42 cellular contexts compared by ENCODE assay signal in genomic region chr3:94050546-94050945, GRCh38. TPM values are rescaled to one million over a fixed set of nuclear protein-coding genes. Genes with fewer than 3 reads are reported as not detected.
"Had no signal": no experiment of that assay in that cellular context is flagged by ENCODE, and none has a peak within 500 bp of the region (broad histone marks: within the 10 kb centered on the region; RNA-seq: fewer than 3 reads in every experiment).

No MANE protein-coding gene starts in this region.

- H3K4me1 Mint-ChIP-seq: activated naive CD4-positive, alpha-beta T cell treated with anti-CD3 and anti-CD28 coated beads, Interleukin-2, amount 10 ng/mL, durations not matched to agents 7 days and 5 days; activated naive CD4-positive, alpha-beta T cell treated with anti-CD3 and anti-CD28 coated beads, Interleukin-2, amount 50 U/mL, for 24 hours; activated naive CD8-positive, alpha-beta T cell treated with anti-CD3 and anti-CD28 coated beads for 36 hours; activated naive CD8-positive, alpha-beta T cell treated with anti-CD3 and anti-CD28 coated beads, Interleukin-2, amount 50 U/mL, for 24 hours; brain; central memory CD8-positive, alpha-beta T cell had no signal

- H3K9me3 ChIP-seq: adrenal gland, ascending aorta, body of pancreas, breast epithelium had no signal

- H3K4me3 ChIP-seq: adrenal gland, ascending aorta, body of pancreas, breast epithelium, cardiac muscle cell had no signal

- H3K36me3 ChIP-seq: adrenal gland, brain microvascular endothelial cell, breast epithelium had no signal

- H3K27ac ChIP-seq: adrenal gland, ascending aorta, body of pancreas, brain microvascular endothelial cell, breast epithelium, cardiac muscle cell had no signal

- ATAC-seq: activated naive CD4-positive, alpha-beta T cell treated with anti-CD3 and anti-CD28 coated beads, Interleukin-2, amount 50 U/mL, for 72 hours; activated naive CD8-positive, alpha-beta T cell treated with anti-CD3 and anti-CD28 coated beads, Interleukin-2, amount 50 U/mL, for 24 hours; activated T-cell treated with anti-CD3 and anti-CD28 coated beads, Interleukin-2, amount 50 U/mL, for 4 hours; activated T-cell treated with anti-CD3 and anti-CD28 coated beads, Interleukin-2, amount 50 U/mL, for 72 hours; body of pancreas had no signal

- H3K9me3 Mint-ChIP-seq: activated naive CD4-positive, alpha-beta T cell treated with anti-CD3 and anti-CD28 coated beads for 36 hours; activated naive CD4-positive, alpha-beta T cell treated with anti-CD3 and anti-CD28 coated beads, Interleukin-2, amount 10 ng/mL, durations not matched to agents 7 days and 5 days; activated naive CD4-positive, alpha-beta T cell treated with anti-CD3 and anti-CD28 coated beads, Interleukin-2, amount 50 U/mL, for 24 hours; activated naive CD4-positive, alpha-beta T cell treated with anti-CD3 and anti-CD28 coated beads, Interleukin-2, amount 50 U/mL, for 72 hours; activated naive CD8-positive, alpha-beta T cell treated with anti-CD3 and anti-CD28 coated beads for 36 hours; activated naive CD8-positive, alpha-beta T cell treated with anti-CD3 and anti-CD28 coated beads, Interleukin-2, amount 10 ng/mL, durations not matched to agents 7 days and 5 days; activated naive CD8-positive, alpha-beta T cell treated with anti-CD3 and anti-CD28 coated beads, Interleukin-2, amount 50 U/mL, for 24 hours; activated T-cell treated with anti-CD3 and anti-CD28 coated beads, Interleukin-2, amount 50 U/mL, for 24 hours; activated T-cell treated with anti-CD3 and anti-CD28 coated beads, Interleukin-2, amount 50 U/mL, for 4 hours; activated T-cell treated with anti-CD3 and anti-CD28 coated beads, Interleukin-2, amount 50 U/mL, for 72 hours; activated T-helper 1 cell treated with anti-CD3 and anti-CD28 coated beads, Interleukin-12 subunit alpha, Interleukin-12 subunit beta, Interleukin-2, Interleukin-4 antibody, amounts not matched to agents 30 ng/mL and 10 ng/mL and 1 ng/mL, durations not matched to agents 14 hours and 24 hours and 36 hours; activated T-helper 2 cell treated with anti-CD3 and anti-CD28 coated beads, Interferon-gamma antibody, Interleukin-2, Interleukin-4, amounts not matched to agents 10 μg/mL and 5 μg/mL and 100 μg/mL, durations not matched to agents 14 hours and 24 hours and 36 hours; central memory CD8-positive, alpha-beta T cell had no signal

- H3K36me3 Mint-ChIP-seq: activated naive CD4-positive, alpha-beta T cell treated with anti-CD3 and anti-CD28 coated beads, Interleukin-2, amount 50 U/mL, for 72 hours; activated naive CD8-positive, alpha-beta T cell; activated naive CD8-positive, alpha-beta T cell treated with anti-CD3 and anti-CD28 coated beads for 36 hours had no signal

- H3K4me3 Mint-ChIP-seq: activated naive CD4-positive, alpha-beta T cell treated with anti-CD3 and anti-CD28 coated beads for 36 hours; activated naive CD4-positive, alpha-beta T cell treated with anti-CD3 and anti-CD28 coated beads, Interleukin-2, amount 10 ng/mL, durations not matched to agents 7 days and 5 days; activated naive CD4-positive, alpha-beta T cell treated with anti-CD3 and anti-CD28 coated beads, Interleukin-2, amount 50 U/mL, for 24 hours; activated naive CD8-positive, alpha-beta T cell; activated naive CD8-positive, alpha-beta T cell treated with anti-CD3 and anti-CD28 coated beads for 36 hours; activated naive CD8-positive, alpha-beta T cell treated with anti-CD3 and anti-CD28 coated beads, Interleukin-2, amount 10 ng/mL, durations not matched to agents 7 days and 5 days; activated naive CD8-positive, alpha-beta T cell treated with anti-CD3 and anti-CD28 coated beads, Interleukin-2, amount 50 U/mL, for 24 hours; activated T-cell treated with anti-CD3 and anti-CD28 coated beads, Interleukin-2, amount 50 U/mL, for 24 hours; activated T-cell treated with anti-CD3 and anti-CD28 coated beads, Interleukin-2, amount 50 U/mL, for 4 hours; activated T-cell treated with anti-CD3 and anti-CD28 coated beads, Interleukin-2, amount 50 U/mL, for 72 hours; activated T-helper 1 cell treated with anti-CD3 and anti-CD28 coated beads, Interleukin-12 subunit alpha, Interleukin-12 subunit beta, Interleukin-2, Interleukin-4 antibody, amounts not matched to agents 30 ng/mL and 10 ng/mL and 1 ng/mL, durations not matched to agents 14 hours and 24 hours and 36 hours; brain; central memory CD8-positive, alpha-beta T cell had no signal

- FAIRE-seq: astrocyte, bronchial epithelial cell, colon had no signal

- H3K27me3 ChIP-seq: adrenal gland, ascending aorta, body of pancreas, brain microvascular endothelial cell, breast epithelium, cardiac muscle cell had no signal

- H3K4me1 ChIP-seq: adrenal gland, ascending aorta, body of pancreas, breast epithelium had no signal

- H3K27ac Mint-ChIP-seq: activated naive CD4-positive, alpha-beta T cell treated with anti-CD3 and anti-CD28 coated beads for 36 hours; activated naive CD4-positive, alpha-beta T cell treated with anti-CD3 and anti-CD28 coated beads, Interleukin-2, amount 10 ng/mL, durations not matched to agents 7 days and 5 days; activated naive CD4-positive, alpha-beta T cell treated with anti-CD3 and anti-CD28 coated beads, Interleukin-2, amount 50 U/mL, for 24 hours; activated naive CD4-positive, alpha-beta T cell treated with anti-CD3 and anti-CD28 coated beads, Interleukin-2, amount 50 U/mL, for 72 hours; activated naive CD8-positive, alpha-beta T cell; activated naive CD8-positive, alpha-beta T cell treated with anti-CD3 and anti-CD28 coated beads for 36 hours; activated naive CD8-positive, alpha-beta T cell treated with anti-CD3 and anti-CD28 coated beads, Interleukin-2, amount 10 ng/mL, durations not matched to agents 7 days and 5 days; activated naive CD8-positive, alpha-beta T cell treated with anti-CD3 and anti-CD28 coated beads, Interleukin-2, amount 50 U/mL, for 24 hours; activated T-cell treated with anti-CD3 and anti-CD28 coated beads, Interleukin-2, amount 50 U/mL, for 24 hours; activated T-cell treated with anti-CD3 and anti-CD28 coated beads, Interleukin-2, amount 50 U/mL, for 72 hours; activated T-helper 1 cell treated with anti-CD3 and anti-CD28 coated beads, Interleukin-12 subunit alpha, Interleukin-12 subunit beta, Interleukin-2, Interleukin-4 antibody, amounts not matched to agents 30 ng/mL and 10 ng/mL and 1 ng/mL, durations not matched to agents 14 hours and 24 hours and 36 hours; activated T-helper 2 cell treated with anti-CD3 and anti-CD28 coated beads, Interferon-gamma antibody, Interleukin-2, Interleukin-4, amounts not matched to agents 10 μg/mL and 5 μg/mL and 100 μg/mL, durations not matched to agents 14 hours and 24 hours and 36 hours; brain had no signal

- H3K27me3 Mint-ChIP-seq: activated naive CD4-positive, alpha-beta T cell treated with anti-CD3 and anti-CD28 coated beads, Interleukin-2, amount 10 ng/mL, durations not matched to agents 7 days and 5 days; activated naive CD4-positive, alpha-beta T cell treated with anti-CD3 and anti-CD28 coated beads, Interleukin-2, amount 50 U/mL, for 24 hours; activated naive CD8-positive, alpha-beta T cell; activated naive CD8-positive, alpha-beta T cell treated with anti-CD3 and anti-CD28 coated beads for 36 hours; activated naive CD8-positive, alpha-beta T cell treated with anti-CD3 and anti-CD28 coated beads, Interleukin-2, amount 10 ng/mL, durations not matched to agents 7 days and 5 days; activated naive CD8-positive, alpha-beta T cell treated with anti-CD3 and anti-CD28 coated beads, Interleukin-2, amount 50 U/mL, for 24 hours; activated T-cell treated with anti-CD3 and anti-CD28 coated beads, Interleukin-2, amount 50 U/mL, for 24 hours; brain; central memory CD8-positive, alpha-beta T cell had no signal

- DNase-seq: activated effector memory CD4-positive, alpha-beta T cell treated with anti-CD3 and anti-CD28 coated beads, Interleukin-2, amount 50 U/mL, for 16 hours; activated effector memory CD4-positive, alpha-beta T cell treated with Interleukin-2 at 50 U/mL for 16 hours; activated gamma-delta T cell; activated gamma-delta T cell treated with Interleukin-2 at 50 U/mL for 16 hours; activated naive CD4-positive, alpha-beta T cell; activated naive CD4-positive, alpha-beta T cell treated with anti-CD3 and anti-CD28 coated beads for 36 hours; activated naive CD4-positive, alpha-beta T cell treated with anti-CD3 and anti-CD28 coated beads, Interleukin-2, amount 10 ng/mL, durations not matched to agents 7 days and 5 days; activated naive CD4-positive, alpha-beta T cell treated with anti-CD3 and anti-CD28 coated beads, Interleukin-2, amount 50 U/mL, for 16 hours; activated naive CD4-positive, alpha-beta T cell treated with Interleukin-2 at 50 U/mL for 16 hours; activated naive CD8-positive, alpha-beta T cell treated with anti-CD3 and anti-CD28 coated beads for 36 hours; activated naive CD8-positive, alpha-beta T cell treated with anti-CD3 and anti-CD28 coated beads, Interleukin-2, amount 10 ng/mL, durations not matched to agents 7 days and 5 days; activated naive CD8-positive, alpha-beta T cell treated with anti-CD3 and anti-CD28 coated beads, Interleukin-2, amount 50 U/mL, for 24 hours; activated T-cell treated with anti-CD3 and anti-CD28 coated beads, Interleukin-2, amount 50 U/mL, for 24 hours; activated T-cell treated with anti-CD3 and anti-CD28 coated beads, Interleukin-2, amount 50 U/mL, for 4 hours; activated T-cell treated with anti-CD3 and anti-CD28 coated beads, Interleukin-2, amount 50 U/mL, for 48 hours; activated T-cell treated with anti-CD3 and anti-CD28 coated beads, Interleukin-2, amount 50 U/mL, for 72 hours; adrenal gland; amniotic stem cell; amygdala; anterior cingulate cortex; aorta; body of pancreas; brain microvascular endothelial cell; caudate nucleus; central memory CD4-positive, alpha-beta T cell; cerebellar nuclear complex had no signal

RNA-seq across cellular contexts. Expression of gene STX19, which starts 22.1 kb away (rescaled TPM):
- total RNA-seq: activated naive CD4-positive, alpha-beta T cell treated with anti-CD3 and anti-CD28 coated beads for 36 hours; activated naive CD4-positive, alpha-beta T cell treated with anti-CD3 and anti-CD28 coated beads, Interleukin-2, amount 50 U/mL, for 72 hours; activated naive CD8-positive, alpha-beta T cell treated with anti-CD3 and anti-CD28 coated beads for 36 hours; activated naive CD8-positive, alpha-beta T cell treated with anti-CD3 and anti-CD28 coated beads, Interleukin-2, amount 10 ng/mL, durations not matched to agents 7 days and 5 days; activated T-cell treated with anti-CD3 and anti-CD28 coated beads, Interleukin-2, amount 50 U/mL, for 4 hours; activated T-cell treated with anti-CD3 and anti-CD28 coated beads, Interleukin-2, amount 50 U/mL, for 72 hours; activated T-helper 1 cell treated with anti-CD3 and anti-CD28 coated beads, Interleukin-12 subunit alpha, Interleukin-12 subunit beta, Interleukin-2, Interleukin-4 antibody, amounts not matched to agents 30 ng/mL and 10 ng/mL and 1 ng/mL, durations not matched to agents 14 hours and 24 hours and 36 hours; activated T-helper 2 cell treated with anti-CD3 and anti-CD28 coated beads, Interferon-gamma antibody, Interleukin-2, Interleukin-4, amounts not matched to agents 10 μg/mL and 5 μg/mL and 100 μg/mL, durations not matched to agents 14 hours and 24 hours and 36 hours; adrenal gland; ascending aorta; astrocyte; cardiac muscle cell; cardiac septum; cerebellum; chondrocyte had no signal
- polyA plus RNA-seq: cardiac muscle cell had no signal
